Comparison of ENCODE assay signal across 8 cellular contexts in genomic region chrX:154411981-154412340, GRCh38. TPM values are rescaled to one million over a fixed set of nuclear protein-coding genes. Genes with fewer than 3 reads are reported as not detected.
DNase-seq lines count a peak whose midpoint lies in the region; ATAC-seq and TF ChIP-seq lines count a peak whose summit lies in the region.

No MANE protein-coding gene starts in this region.

- H3K27ac Mint-ChIP-seq in CD8-positive, alpha-beta T cell: peak overlapping the region; percentile 85

- H2AFZ ChIP-seq in hepatocyte: no peak overlapping the region

- H3K27ac ChIP-seq in CD8-positive, alpha-beta T cell (ENCODE audit: low read depth, low read length): peak overlapping the region; percentile 55
- H3K27ac ChIP-seq in RWPE2 (ENCODE audit: poor library complexity, severe bottlenecking) (peak overlapping the region; percentile 88), angular gyrus (ENCODE audit: low read depth, low read length) (peak overlapping the region; percentile 78), hepatocyte (peak overlapping the region; percentile 94)

- H3K27me3 Mint-ChIP-seq in CD8-positive, alpha-beta T cell (ENCODE audit: low read depth): no peaks in the 10 kb centered on the region

- H3K4me3 Mint-ChIP-seq in CD8-positive, alpha-beta T cell: peak overlapping the region; percentile 81

- no peaks in the 10 kb centered on the region for H3K27me3 ChIP-seq in CD8-positive, alpha-beta T cell (ENCODE audit: insufficient read depth, low read length)
- H3K27me3 ChIP-seq in RWPE2 (ENCODE audit: insufficient read depth, poor library complexity, severe bottlenecking) (no peaks in the 10 kb centered on the region), hepatocyte (no peaks in the 10 kb centered on the region)

- no peaks in the 10 kb centered on the region for H3K36me3 ChIP-seq in CD8-positive, alpha-beta T cell (ENCODE audit: insufficient read depth, low read length)
- 0 out of 2 replicates have a peak, but pooled peaks cover 12% of the 10 kb centered on the region for H3K36me3 ChIP-seq in RWPE2 (ENCODE audit: low read depth)
- no peaks in the 10 kb centered on the region for H3K36me3 ChIP-seq in hepatocyte (replicated peaks; ENCODE audit: insufficient read depth, low read depth)

- no peaks in the 10 kb centered on the region for H3K79me2 ChIP-seq in hepatocyte

- H3K4me2 ChIP-seq in hepatocyte: peak overlapping the region; percentile 81

- CTCF ChIA-PET in CD8-positive, alpha-beta T cell (lab: Charles Lee): interaction anchor here (1.3 to 1.7 kb wide), 3 partner anchors 9 to 17 kb away, joined by 4 to 7 read pairs (median 5); partner anchors contain the start of genes ATP6AP1 and RPL10

- peaks cover 6% of the 10 kb centered on the region for H3K4me1 Mint-ChIP-seq in CD8-positive, alpha-beta T cell (ENCODE audit: low read depth)

- WGBS in hepatocyte (ENCODE audit: low lambda C conversion rate, missing lambda C conversion rate): 42% methylated on average over 28 of the region's 29 CpGs

- H4K20me1 ChIP-seq in hepatocyte (ENCODE audit: insufficient read depth, poor library complexity, severe bottlenecking): no peaks in the 10 kb centered on the region

- H3K9me3 Mint-ChIP-seq in CD8-positive, alpha-beta T cell: no peaks in the 10 kb centered on the region

- intact Hi-C loops in CD8-positive, alpha-beta T cell (cut with DNase I, micrococcal nuclease): loop anchor here (1.0 to 5.0 kb wide), 3 partner anchors 17 to 120 kb away; partner anchors contain the start of gene ATP6AP1 (in 1 of the 2)

- peak overlapping the region; percentile 68 for H3K4me3 ChIP-seq in CD8-positive, alpha-beta T cell (ENCODE audit: low read depth, low read length)
- peak overlapping the region; percentile 91 for H3K4me3 ChIP-seq in RWPE2 (ENCODE audit: severe bottlenecking)
- H3K4me3 ChIP-seq in hepatocyte: peak overlapping the region; percentile 41
- H3K4me3 ChIP-seq in retinal pigment epithelial cell (ENCODE audit: low read length): peak overlapping the region; percentile 57

- POLR2A ChIA-PET in CD8-positive, alpha-beta T cell (lab: Charles Lee): interaction anchor here (0.7 to 4.3 kb wide), 5 partner anchors 12 to 79 kb away, joined by 4 to 50 read pairs (median 6); partner anchors contain the start of genes ATP6AP1, RPL10 and SLC10A3

- no peaks in the 10 kb centered on the region for H3K9me2 ChIP-seq in hepatocyte (replicated peaks; ENCODE audit: insufficient read depth)

- H3K36me3 Mint-ChIP-seq in CD8-positive, alpha-beta T cell: peaks cover 12% of the 10 kb centered on the region

- DNase-seq in CD8-positive, alpha-beta T cell: peak in 6 of 7 experiments; percentile 30 to 68 (median 54)
- DNase-seq in HuH-7 (ENCODE audit: low spot score) (peak; percentile 71), RWPE2 (ENCODE audit: low spot score) (no peak), hepatocyte (ENCODE audit: low spot score) (peak; percentile 73), retinal pigment epithelial cell (ENCODE audit: low read depth) (no peak), NCI-H2081 treated with DMSO at 0.1 percent for 48 hours (lab: John Stamatoyannopoulos, UW) (no peak)

- TF ChIP-seq CTCF in CD8-positive, alpha-beta T cell (IDR thresholded peaks at IDR 0.05): no peak
- TF ChIP-seq CTCF in RWPE2 (IDR thresholded peaks at IDR 0.05; ENCODE audit: poor library complexity, severe bottlenecking) (no peak), hepatocyte (IDR thresholded peaks at IDR 0.05; ENCODE audit: poor library complexity) (no peak), retinal pigment epithelial cell (conservative IDR thresholded peaks at IDR 0.05; ENCODE audit: low read depth, low read length) (no peak)

- H3K4me1 ChIP-seq in CD8-positive, alpha-beta T cell (ENCODE audit: insufficient read depth, low read length): peaks cover 9% of the 10 kb centered on the region
- H3K4me1 ChIP-seq in RWPE2 (ENCODE audit: insufficient read depth, poor library complexity, severe bottlenecking) (peaks cover 3% of the 10 kb centered on the region), hepatocyte (ENCODE audit: insufficient read depth) (no peaks in the 10 kb centered on the region)

- peak; percentile 62 for ATAC-seq in CD8-positive, alpha-beta T cell
- ATAC-seq in GM19438 (IDR thresholded peaks at IDR 0.05; ENCODE audit: low read depth, unreplicated experiment): peak; percentile 53
- ATAC-seq in RWPE2 (ENCODE audit: low read depth): peak; percentile 49

- H3K9me3 ChIP-seq in CD8-positive, alpha-beta T cell (ENCODE audit: low read length): no peaks in the 10 kb centered on the region
- H3K9me3 ChIP-seq in RWPE2 (ENCODE audit: severe bottlenecking): no peaks in the 10 kb centered on the region
- no peaks in the 10 kb centered on the region for H3K9me3 ChIP-seq in hepatocyte (ENCODE audit: low read depth)

RNA-seq across cellular contexts. Expression of gene TAFAZZIN, which starts 0.6 kb away (rescaled TPM):
- 10 to 100 TPM; 48.9 to 52.3 TPM for total RNA-seq in CD8-positive, alpha-beta T cell
- 25.0 and 26.7 TPM in 2 replicates for total RNA-seq in hepatocyte
- 41.3 and 69.6 TPM in 2 replicates for polyA plus RNA-seq in hepatocyte

RNA-seq across cellular contexts. Expression of gene DNASE1L1, which starts 2.9 kb away (rescaled TPM):
- total RNA-seq in CD8-positive, alpha-beta T cell: 10 to 100 TPM; 19.3 to 19.7 TPM
- total RNA-seq in hepatocyte: 36.1 and 39.7 TPM in 2 replicates
- 22.3 and 22.6 TPM in 2 replicates for polyA plus RNA-seq in hepatocyte

RNA-seq across cellular contexts. Expression of gene RPL10, which starts 13.8 kb away (rescaled TPM):
- 1,000 to 10,000 TPM; 6,105 to 6,263 TPM for total RNA-seq in CD8-positive, alpha-beta T cell
- total RNA-seq in hepatocyte: 4,114 and 4,460 TPM in 2 replicates
- 1,206 and 1,210 TPM in 2 replicates for polyA plus RNA-seq in hepatocyte

RNA-seq across cellular contexts. Expression of gene ATP6AP1, which starts 16.5 kb away (rescaled TPM):
- 10 to 100 TPM; 31.2 to 32.4 TPM for total RNA-seq in CD8-positive, alpha-beta T cell
- total RNA-seq in hepatocyte: 116 and 131 TPM in 2 replicates
- 265 and 268 TPM in 2 replicates for polyA plus RNA-seq in hepatocyte

RNA-seq across cellular contexts. Expression of gene GDI1, which starts 25.0 kb away (rescaled TPM):
- 100 to 1,000 TPM; 113 to 119 TPM for total RNA-seq in CD8-positive, alpha-beta T cell
- total RNA-seq in hepatocyte: 82.7 and 101 TPM in 2 replicates
- 102 and 132 TPM in 2 replicates for polyA plus RNA-seq in hepatocyte

Comparison
In these comparisons a context has a peak if more than half of its experiments do, and no peak if none do; other contexts are left out.
1. DNase-seq: peak in CD8-positive, alpha-beta T cell (6 of 7), HuH-7 (single experiment) and hepatocyte (single experiment); none in RWPE2 (single experiment), retinal pigment epithelial cell (single experiment) and NCI-H2081 treated with DMSO at 0.1 percent for 48 hours (single experiment).
2. H3K4me3 ChIP-seq: peak in every context shown above with its lines; median percentile 91 in RWPE2; 68 in CD8-positive, alpha-beta T cell; 57 in retinal pigment epithelial cell; 41 in hepatocyte.
3. Peak in every context shown above with its lines, with median percentiles within 50 percentile points of each other: ATAC-seq and H3K27ac ChIP-seq.